Comparison of ENCODE assay signal across 17 cellular contexts in the genomic region with DNA sequence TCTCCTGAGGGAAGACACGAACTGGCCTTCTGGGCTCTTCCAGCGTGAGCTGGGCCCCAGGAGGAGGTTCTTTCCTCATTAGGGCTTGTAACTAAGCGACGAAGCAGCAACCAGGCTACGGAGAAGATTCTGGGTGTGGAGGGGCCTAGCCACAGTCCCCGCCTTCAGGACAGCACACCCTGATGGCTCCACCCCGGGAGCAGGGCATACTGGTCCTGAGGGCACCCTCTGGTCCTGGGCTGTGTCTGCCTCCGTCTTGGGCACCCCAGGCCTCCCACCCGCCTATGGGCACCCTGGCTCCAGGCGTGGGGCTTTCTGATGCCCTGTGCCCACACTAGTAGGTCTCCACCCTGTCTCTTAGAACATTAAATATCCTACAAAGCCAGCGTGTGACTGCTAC.
A peak's percentile ranks its signal among the peaks of the same experiment; 100 is the strongest.
DNase-seq lines count a peak whose midpoint lies in the region; ATAC-seq, FAIRE-seq and TF ChIP-seq lines count a peak whose summit lies in the region.
"Had no signal": no experiment of that assay in that cellular context is flagged by ENCODE, and none has a peak within 500 bp of the region (broad histone marks: within the 10 kb centered on the region; RNA-seq: fewer than 3 reads in every experiment).

No MANE protein-coding gene starts in this region.

- TF ChIP-seq RAD21 in H1 (IDR thresholded peaks at IDR 0.05 in 1 of 2, conservative IDR thresholded peaks at IDR 0.05 in 1 of 2; ENCODE audit: low read depth in 2 of 2, low read length in 2 of 2) (no peak), neural cell (conservative IDR thresholded peaks at IDR 0.05) (no peak)

- H3K79me2 ChIP-seq in H1 (ENCODE audit: control insufficient read depth in 1 of 2, insufficient read depth in 2 of 2, low read length in 2 of 2) (no peaks in the 10 kb centered on the region), neural cell (replicated peaks; ENCODE audit: insufficient read depth, low read length) (no peaks in the 10 kb centered on the region)

- H2BK12ac ChIP-seq in H1 (ENCODE audit: low read depth, low read length) = peak overlapping the region; percentile 23; the same call in 1 of the 2 replicates

- H2AFZ ChIP-seq in H1 (ENCODE audit: low read length) (no peak overlapping the region), neural cell (ENCODE audit: low read depth, low read length) (no peak overlapping the region)

- H4K20me1 ChIP-seq in BLaER1 (no peaks in the 10 kb centered on the region), H1 (replicated peaks in 1 of 2; ENCODE audit: control insufficient read depth in 1 of 2, insufficient read depth in 2 of 2, low read length in 2 of 2) (peaks cover 0 to 11% of the 10 kb centered on the region in 2 experiments), neural cell (ENCODE audit: insufficient read depth) (no peaks in the 10 kb centered on the region)

- H3F3A ChIP-seq in neural cell (ENCODE audit: insufficient read depth, low read length, poor library complexity, severe bottlenecking) = no peaks in the 10 kb centered on the region

- H3K9me3 Mint-ChIP-seq in HFFc6 = peaks cover 29% of the 10 kb centered on the region

- FAIRE-seq in H1 (lab: Jason Lieb, UNC) = no peak
- FAIRE-seq: K562 had no signal

- H3K4me3 ChIP-seq in BLaER1 (no peak overlapping the region), HEK293 (ENCODE audit: low read depth, low read length) (no peak overlapping the region), H1 (ENCODE audit: extremely low read depth in 1 of 4, insufficient read depth in 2 of 4, low read depth in 3 of 4, low read length in 4 of 4) (no peak overlapping the region), neural cell (ENCODE audit: low read length) (no peak overlapping the region)
- H3K4me3 ChIP-seq: K562 had no signal

- H3K9ac ChIP-seq in BLaER1 = no peak overlapping the region
- no peak overlapping the region for H3K9ac ChIP-seq in H1 (replicated peaks in 1 of 4; ENCODE audit: extremely low read depth in 1 of 4, low read depth in 3 of 4, low read length in 3 of 4)
- H3K9ac ChIP-seq in neural cell (ENCODE audit: low read length) = peak overlapping the region; percentile 44

- H2AK5ac ChIP-seq in H1 (ENCODE audit: low read depth, low read length) = no peak overlapping the region

- H3K4ac ChIP-seq in H1 (replicated peaks; ENCODE audit: insufficient read length, low read depth, low read length) = peak overlapping the region; percentile 32

- H3K4me1 ChIP-seq in BLaER1 (peaks cover 78% of the 10 kb centered on the region), HEK293 (ENCODE audit: control insufficient read depth, insufficient read depth, low read length) (no peaks in the 10 kb centered on the region), H1 (replicated peaks in 1 of 4; ENCODE audit: control insufficient read depth in 3 of 4, insufficient read depth in 4 of 4, low read length in 3 of 4) (peaks cover 2 to 32% (median 22%) of the 10 kb centered on the region in 4 experiments)

- TF ChIP-seq CTCF in HEK293 (tag by site-specific recombination; IDR thresholded peaks at IDR 0.05) (no peak), H1 (IDR thresholded peaks at IDR 0.05; ENCODE audit: control extremely low read depth in 1 of 3, insufficient read depth in 1 of 3, low read depth in 1 of 3, low read length in 3 of 3) (no peak), neural cell (IDR thresholded peaks at IDR 0.05; ENCODE audit: poor library complexity, severe bottlenecking) (no peak), HFFc6 (IDR thresholded peaks at IDR 0.05) (no peak)

- CTCF ChIA-PET in HEK293 (lab: Yijun Ruan, JAX) = interaction anchor here (0.6 kb wide), 1 partner anchor 831 kb away, joined by 3 read pairs; no protein-coding TSS in a partner anchor
- CTCF ChIA-PET in H1 (lab: Charles Lee; ENCODE audit: partially characterized antibody) = interaction anchor here (0.7 to 1.9 kb wide), 3 partner anchors 31 to 138 kb away, joined by 3 to 6 read pairs (median 3); a partner anchor contains a TSS

- ATAC-seq in GM21423 (IDR thresholded peaks at IDR 0.05; ENCODE audit: unreplicated experiment) (no peak), HG03135 (IDR thresholded peaks at IDR 0.05; ENCODE audit: unreplicated experiment) (no peak), GM18870 (IDR thresholded peaks at IDR 0.05; ENCODE audit: unreplicated experiment) (no peak)
- ATAC-seq: K562 had no signal

- H3K9me3 ChIP-seq in BLaER1 = no peaks in the 10 kb centered on the region
- H3K9me3 ChIP-seq in HEK293 (ENCODE audit: control insufficient read depth, insufficient read depth, low read depth, low read length) = no peaks in the 10 kb centered on the region
- H3K9me3 ChIP-seq in H1 (ENCODE audit: insufficient read depth in 2 of 2, low read depth in 1 of 2, low read length in 1 of 2) = peaks cover 0 to 3% of the 10 kb centered on the region in 2 experiments; a peak in 1 of 4 replicates
- H3K9me3 ChIP-seq in neural cell (ENCODE audit: low read length) = no peaks in the 10 kb centered on the region

- H3K4me2 ChIP-seq in BLaER1 (peak overlapping the region; percentile 93), H1 (ENCODE audit: insufficient read depth in 1 of 2, low read depth in 2 of 2, low read length in 2 of 2) (no peak overlapping the region), neural cell (ENCODE audit: low read length) (no peak overlapping the region)

- POLR2A ChIA-PET in HEK293 (lab: Yijun Ruan, JAX) = no interaction called here
- POLR2A ChIA-PET in H1 (lab: Charles Lee; ENCODE audit: partially characterized antibody) = no interaction called here

- no peak overlapping the region for H3K27ac Mint-ChIP-seq in HFFc6

- H3K36me3 ChIP-seq in BLaER1 (no peaks in the 10 kb centered on the region), HEK293 (ENCODE audit: control insufficient read depth in 2 of 2, insufficient read depth in 1 of 2, low read length in 2 of 2) (no peaks in the 10 kb centered on the region), H1 (ENCODE audit: control insufficient read depth in 2 of 4, insufficient read depth in 4 of 4, low read length in 3 of 4) (no peaks in the 10 kb centered on the region; a peak in 1 of 8 replicates), neural cell (ENCODE audit: insufficient read depth, low read length) (no peaks in the 10 kb centered on the region)

- no peak for TF ChIP-seq POLR2A in H1 (IDR thresholded peaks at IDR 0.05; ENCODE audit: control extremely low read depth in 1 of 2, low read depth in 2 of 2, low read length in 2 of 2)

- no peak overlapping the region for H4K8ac ChIP-seq in H1 (ENCODE audit: extremely low read depth, insufficient read depth, low read length)

- peak overlapping the region; percentile 78 for H3K18ac ChIP-seq in H1 (ENCODE audit: extremely low read depth, low read length)

- no peak overlapping the region for H2BK5ac ChIP-seq in H1 (ENCODE audit: low read depth, low read length)

- H3K9me2 ChIP-seq in neural cell (ENCODE audit: insufficient read depth, low read length) = no peaks in the 10 kb centered on the region

- no peaks in the 10 kb centered on the region for H3K36me3 Mint-ChIP-seq in HFFc6 (ENCODE audit: low read depth)

- no peak overlapping the region for H3K23ac ChIP-seq in H1 (ENCODE audit: insufficient read length)

- H3K79me1 ChIP-seq in H1 (ENCODE audit: low read depth, low read length) = no peaks in the 10 kb centered on the region

- H3K27me3 Mint-ChIP-seq in HFFc6 (ENCODE audit: insufficient read depth) = peaks cover 4% of the 10 kb centered on the region; the same call in 1 of the 2 replicates

- H3K27me3 ChIP-seq in BLaER1 (no peaks in the 10 kb centered on the region), H1 (replicated peaks in 1 of 4; ENCODE audit: control insufficient read depth in 3 of 4, extremely low read depth in 1 of 4, insufficient read depth in 3 of 4, low read length in 3 of 4) (no peaks in the 10 kb centered on the region; a peak in 1 of 7 replicates), neural cell (ENCODE audit: insufficient read depth, low read depth, low read length) (no peaks in the 10 kb centered on the region)

- H4K5ac ChIP-seq in H1 (ENCODE audit: insufficient read length, low read depth, low read length) = no peak overlapping the region

- H2BK15ac ChIP-seq in H1 (ENCODE audit: low read length) = no peak overlapping the region

- no peak overlapping the region for H2BK20ac ChIP-seq in H1 (ENCODE audit: low read length)

- H3K14ac ChIP-seq in H1 (ENCODE audit: insufficient read length) = no peak overlapping the region

- WGBS in H1 (ENCODE audit: extremely low coverage in 1 of 2, insufficient coverage in 1 of 2, insufficient read length in 1 of 2, insufficient replicate concordance in 2 of 2, low coverage in 1 of 2, low lambda C conversion rate in 2 of 2, missing lambda C conversion rate in 1 of 2), 2 experiments = 76% methylated on average over 11 of the region's 11 CpGs; no CpG with 5 or more reads in 1 of the 2 experiments

- DNase-seq in H1 (ENCODE audit: low read depth in 1 of 2, low spot score in 2 of 2) (no peak), HFFc6 (no peak)
- DNase-seq: C1 segment of cervical spinal cord, DMS 273 treated with DMSO at 0.1 percent for 48 hours, HCEC 1CT, NCI-H1092, NCI-H1694, NCI-H446, SHP77 had no signal

- TF ChIP-seq EP300 in H1 (IDR thresholded peaks at IDR 0.05; ENCODE audit: borderline replicate concordance in 1 of 2, low read depth in 2 of 2, low read length in 2 of 2) (no peak), neural cell (conservative IDR thresholded peaks at IDR 0.05; ENCODE audit: poor library complexity, severe bottlenecking) (no peak)

- H4K91ac ChIP-seq in H1 (replicated peaks; ENCODE audit: insufficient read length, low read length) = peak overlapping the region; percentile 72

- H2BK120ac ChIP-seq in H1 (replicated peaks; ENCODE audit: low read depth, low read length) = no peak overlapping the region

- H3K27ac ChIP-seq in BLaER1 (peak overlapping the region; percentile 48; the same call in 1 of the 2 replicates), HEK293 (ENCODE audit: extremely low read depth, low read depth, low read length) (no peak overlapping the region), H1 (ENCODE audit: low read depth, low read length) (no peak overlapping the region; the same call in 1 of the 2 replicates), neural cell (ENCODE audit: low read length) (peak overlapping the region; percentile 94)
- H3K27ac ChIP-seq: HL-60 had no signal

- no peak overlapping the region for H3K56ac ChIP-seq in H1 (replicated peaks; ENCODE audit: insufficient read length, low read depth, low read length)

- H3K4me1 Mint-ChIP-seq in HFFc6 (ENCODE audit: low read depth) = no peaks in the 10 kb centered on the region

- H3K23me2 ChIP-seq in H1 (ENCODE audit: low read depth, low read length) = peaks cover 10% of the 10 kb centered on the region

- no peak overlapping the region for H3K4me3 Mint-ChIP-seq in HFFc6

TF ChIP-seq in HEK293, 187 proteins besides CTCF, POLR2A, EP300 and RAD21 (continues in another document):
- no peak for TF ChIP-seq ZNF510 (tag by site-specific recombination; IDR thresholded peaks at IDR 0.05; ENCODE audit: insufficient replicate concordance)

TF ChIP-seq in H1, 55 proteins besides CTCF, POLR2A, EP300 and RAD21 (continues in another document):
- TF ChIP-seq RXRA (IDR thresholded peaks at IDR 0.05; ENCODE audit: insufficient read depth, low read depth, low read length) = no peak
- no peak for TF ChIP-seq ZNF274 (IDR thresholded peaks at IDR 0.05; ENCODE audit: borderline replicate concordance, extremely low read depth, low read length)

TF ChIP-seq in neural cell, 6 proteins besides CTCF, POLR2A, EP300 and RAD21 (continues in another document):
- TF ChIP-seq EZH2 (IDR thresholded peaks at IDR 0.05; ENCODE audit: borderline replicate concordance, insufficient read depth, low read length, poor library complexity, severe bottlenecking) (no peak), SMC3 (conservative IDR thresholded peaks at IDR 0.05; ENCODE audit: poor library complexity) (no peak)

Comparison
In these comparisons a context has a peak if more than half of its experiments do, and no peak if none do; other contexts are left out.
1. H3K27ac ChIP-seq: peak in BLaER1 (single experiment) and neural cell (single experiment); none in HEK293 (single experiment) and H1 (single experiment).